Comparison of ENCODE assay signal across 14 cellular contexts in the genomic region with DNA sequence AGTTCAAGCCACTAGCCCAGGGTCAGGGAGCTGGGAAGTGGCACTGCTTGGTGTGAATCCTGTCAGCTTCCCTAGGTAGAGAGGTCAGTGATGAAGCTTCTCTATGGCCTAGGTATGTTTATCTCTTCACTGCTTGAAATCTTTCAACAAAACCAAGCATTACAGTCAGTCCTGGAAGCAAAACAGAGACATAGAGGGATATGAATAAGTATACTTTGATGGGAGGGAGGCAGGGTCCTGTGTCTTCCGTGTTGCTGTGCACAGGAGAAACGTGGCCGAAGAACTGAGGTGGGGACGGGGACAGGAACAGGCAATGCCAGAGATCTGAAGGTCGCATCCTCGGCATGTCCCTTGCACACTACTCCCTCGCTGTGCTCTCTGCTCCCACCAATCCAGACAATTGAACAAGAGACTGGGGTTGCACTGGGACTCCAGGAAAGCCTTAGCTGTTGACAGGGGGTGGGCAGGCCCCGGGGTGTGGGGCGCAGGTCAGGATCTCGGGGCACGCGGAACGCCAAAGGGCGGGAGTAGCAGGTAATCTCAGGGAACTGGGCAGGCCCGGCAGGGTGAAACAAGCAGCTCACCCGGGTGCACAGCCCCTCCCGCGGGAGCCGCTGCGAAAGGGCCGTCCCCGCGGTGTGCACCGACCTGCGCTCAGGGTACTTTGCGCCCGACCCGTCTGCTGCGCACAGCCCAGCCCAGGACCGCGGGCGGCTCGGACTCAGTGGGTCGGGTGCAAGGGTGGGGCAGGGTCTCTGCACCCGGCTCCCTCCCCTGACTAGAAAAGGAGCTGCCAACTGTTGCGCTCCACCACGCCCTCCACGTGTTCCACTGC. TPM values are rescaled to one million over a fixed set of nuclear protein-coding genes. Genes with fewer than 3 reads are reported as not detected.
DNase-seq lines count a peak whose midpoint lies in the region; ATAC-seq and TF ChIP-seq lines count a peak whose summit lies in the region.
"Had no signal": no experiment of that assay in that cellular context is flagged by ENCODE, and none has a peak within 500 bp of the region (broad histone marks: within the 10 kb centered on the region; RNA-seq: fewer than 3 reads in every experiment).

Gene MT1H, plus strand, starts transcription at position 810 of the 835 bp plus-strand sequence. CDS start 71 bp downstream, outside the sequence.

- intact Hi-C loops in activated CD4-positive, alpha-beta T cell treated with anti-CD3 and anti-CD28 coated beads, Interleukin-2, amount 10 ng/mL, durations not matched to agents 24 days and 14 days (cut with micrococcal nuclease): no loop called here

- H3K27ac ChIP-seq in foreskin keratinocyte: no peak within 1 kb of the TSS
- H3K27ac ChIP-seq: parathyroid adenoma, thoracic aorta had no signal

- TF ChIP-seq CTCF in foreskin keratinocyte (conservative IDR thresholded peaks at IDR 0.05): no peak

- H3K27me3 Mint-ChIP-seq in activated CD4-positive, alpha-beta T cell treated with anti-CD3 and anti-CD28 coated beads, Interleukin-2, amount 10 ng/mL, durations not matched to agents 24 days and 14 days: peaks cover 66% of the 10 kb centered on the region
- peaks cover 55% of the 10 kb centered on the region for H3K27me3 Mint-ChIP-seq in T-helper 17 cell

- H3K4me1 ChIP-seq in foreskin keratinocyte: no peaks in the 10 kb centered on the region
- H3K4me1 ChIP-seq: parathyroid adenoma had no signal

- ATAC-seq in T-helper 17 cell (peak; percentile 40), foreskin keratinocyte (peak; percentile 62), HG02970 (IDR thresholded peaks at IDR 0.05; ENCODE audit: low FRiP score, unreplicated experiment) (no peak)

- peaks cover 36% of the 10 kb centered on the region for H3K4me1 Mint-ChIP-seq in activated CD4-positive, alpha-beta T cell treated with anti-CD3 and anti-CD28 coated beads, Interleukin-2, amount 10 ng/mL, durations not matched to agents 24 days and 14 days
- H3K4me1 Mint-ChIP-seq in T-helper 17 cell: peaks cover 16% of the 10 kb centered on the region

- H3K4me3 Mint-ChIP-seq in activated CD4-positive, alpha-beta T cell treated with anti-CD3 and anti-CD28 coated beads, Interleukin-2, amount 10 ng/mL, durations not matched to agents 24 days and 14 days: peak within 1 kb of the TSS; percentile 22
- peak within 1 kb of the TSS; percentile 71 for H3K4me3 Mint-ChIP-seq in T-helper 17 cell

- H3K27me3 ChIP-seq in foreskin keratinocyte: peaks cover 47% of the 10 kb centered on the region

- no peak within 1 kb of the TSS for H3K27ac Mint-ChIP-seq in activated CD4-positive, alpha-beta T cell treated with anti-CD3 and anti-CD28 coated beads, Interleukin-2, amount 10 ng/mL, durations not matched to agents 24 days and 14 days
- no peak within 1 kb of the TSS for H3K27ac Mint-ChIP-seq in T-helper 17 cell

- H3K9me3 ChIP-seq in T-helper 17 cell (ENCODE audit: control insufficient read depth, low read length, poor library complexity, severe bottlenecking): no peaks in the 10 kb centered on the region
- H3K9me3 ChIP-seq: thoracic aorta had no signal

- peaks cover 2% of the 10 kb centered on the region for H3K36me3 Mint-ChIP-seq in activated CD4-positive, alpha-beta T cell treated with anti-CD3 and anti-CD28 coated beads, Interleukin-2, amount 10 ng/mL, durations not matched to agents 24 days and 14 days (ENCODE audit: low read depth)
- peaks cover 2% of the 10 kb centered on the region for H3K36me3 Mint-ChIP-seq in T-helper 17 cell (ENCODE audit: low read depth)

- DNase-seq in activated CD4-positive, alpha-beta T cell treated with anti-CD3 and anti-CD28 coated beads, Interleukin-2, amount 10 ng/mL, durations not matched to agents 24 days and 14 days: peak; percentile 72
- no peak for DNase-seq in activated CD4-positive, alpha-beta T cell treated with anti-CD3 and anti-CD28 coated beads, Interleukin-2, amount 50 U/mL, for 48 hours
- DNase-seq in T-helper 17 cell (no peak), foreskin keratinocyte (no peak), renal cortical epithelial cell (ENCODE audit: low read depth) (peak; percentile 25), NAMALWA (ENCODE audit: low spot score) (no peak)
- no peak for DNase-seq in effector CD4-positive, alpha-beta T cell
- DNase-seq: ACHN, NCI-H1436, NCI-H526 treated with DMSO at 0.1 percent for 48 hours had no signal

- no peaks in the 10 kb centered on the region for H3K9me3 Mint-ChIP-seq in activated CD4-positive, alpha-beta T cell treated with anti-CD3 and anti-CD28 coated beads, Interleukin-2, amount 10 ng/mL, durations not matched to agents 24 days and 14 days

RNA-seq across cellular contexts. Expression of gene MT1H, which starts in this region (rescaled TPM):
- total RNA-seq in activated CD4-positive, alpha-beta T cell treated with anti-CD3 and anti-CD28 coated beads, Interleukin-2, amount 10 ng/mL, durations not matched to agents 24 days and 14 days: not detected in 2 replicates
- total RNA-seq in T-helper 17 cell (not detected), foreskin keratinocyte (not detected in 2 replicates), renal cortical epithelial cell (1.4 and 8.9 TPM in 2 replicates)
- polyA plus RNA-seq in foreskin keratinocyte: 0.53 TPM in 1 of 2 replicates, not detected in the other
- total RNA-seq: Daoy, thoracic aorta had no signal

Comparison
In these comparisons a context has a peak if more than half of its experiments do, and no peak if none do; other contexts are left out.
1. Peak in DNase-seq in activated CD4-positive, alpha-beta T cell treated with anti-CD3 and anti-CD28 coated beads, Interleukin-2, amount 10 ng/mL, durations not matched to agents 24 days and 14 days; RNA of the gene not detected or under 1 TPM.
2. Peak in ATAC-seq in T-helper 17 cell; RNA of the gene not detected or under 1 TPM.
3. Peak in ATAC-seq in foreskin keratinocyte; RNA of the gene not detected or under 1 TPM.